16 cellular contexts compared by ENCODE assay signal in genomic region chr10:6044060-6044459, GRCh38. TPM values are rescaled to one million over a fixed set of nuclear protein-coding genes. Genes with fewer than 3 reads are reported as not detected.
DNase-seq lines count a peak whose midpoint lies in the region; ATAC-seq and TF ChIP-seq lines count a peak whose summit lies in the region.
"Had no signal": no experiment of that assay in that cellular context is flagged by ENCODE, and none has a peak within 500 bp of the region (broad histone marks: within the 10 kb centered on the region; RNA-seq: fewer than 3 reads in every experiment).

No MANE protein-coding gene starts in this region.

- H3K9me3 ChIP-seq in upper lobe of right lung: no peaks in the 10 kb centered on the region

- no peaks in the 10 kb centered on the region for H3K36me3 ChIP-seq in upper lobe of right lung

- H3K36me3 Mint-ChIP-seq in activated T-helper 2 cell treated with anti-CD3 and anti-CD28 coated beads, Interferon-gamma antibody, Interleukin-2, Interleukin-4, amounts not matched to agents 10 μg/mL and 5 μg/mL and 100 μg/mL, durations not matched to agents 14 hours and 24 hours and 36 hours (ENCODE audit: low read depth): peaks cover 98% of the 10 kb centered on the region
- peaks cover 3% of the 10 kb centered on the region for H3K36me3 Mint-ChIP-seq in natural killer cell

- H3K4me3 ChIP-seq in upper lobe of right lung: no peak overlapping the region
- H3K4me3 ChIP-seq: SK-N-MC had no signal

- TF ChIP-seq CTCF in natural killer cell (IDR thresholded peaks at IDR 0.05) (no peak), upper lobe of right lung (IDR thresholded peaks at IDR 0.05) (no peak)

- no peaks in the 10 kb centered on the region for H3K27me3 Mint-ChIP-seq in activated T-helper 2 cell treated with anti-CD3 and anti-CD28 coated beads, Interferon-gamma antibody, Interleukin-2, Interleukin-4, amounts not matched to agents 10 μg/mL and 5 μg/mL and 100 μg/mL, durations not matched to agents 14 hours and 24 hours and 36 hours (ENCODE audit: low read depth)
- H3K27me3 Mint-ChIP-seq in natural killer cell (ENCODE audit: low read depth in 2 of 2): peaks cover 11 to 25% of the 10 kb centered on the region in 2 donors

- no peaks in the 10 kb centered on the region for H3K27me3 ChIP-seq in upper lobe of right lung

- peak; percentile 1 to 3 for DNase-seq in activated CD4-positive, alpha-beta T cell treated with anti-CD3 and anti-CD28 coated beads, Interleukin-2, amount 50 U/mL, for 48 hours
- no peak for DNase-seq in activated CD4-positive, alpha-beta T cell treated with anti-CD3 and anti-CD28 coated beads for 1 hour
- peak; percentile 7 for DNase-seq in activated T-helper 2 cell treated with anti-CD3 and anti-CD28 coated beads, Interferon-gamma antibody, Interleukin-2, Interleukin-4, amounts not matched to agents 10 μg/mL and 5 μg/mL and 100 μg/mL, durations not matched to agents 14 hours and 24 hours and 36 hours (ENCODE audit: low spot score)
- no peak for DNase-seq in natural killer cell
- DNase-seq in cerebellar cortex (ENCODE audit: low spot score): no peak
- DNase-seq in upper lobe of right lung: no peak
- DNase-seq: EL, NCI-H1930, NCI-H510A treated with DMSO at 0.1 percent for 48 hours, PC-3 had no signal

- intact Hi-C loops in activated T-helper 2 cell treated with anti-CD3 and anti-CD28 coated beads, Interferon-gamma antibody, Interleukin-2, Interleukin-4, amounts not matched to agents 10 μg/mL and 5 μg/mL and 100 μg/mL, durations not matched to agents 14 hours and 24 hours and 36 hours (cut with micrococcal nuclease): loop anchor here (2.0 kb wide), 1 partner anchor 67 kb away; the partner anchor contains the start of gene IL15RA
- intact Hi-C loops in natural killer cell (cut with micrococcal nuclease) (no loop called here), upper lobe of right lung (cut with DNase I) (no loop called here)

- no peak overlapping the region for H3K27ac ChIP-seq in upper lobe of right lung
- H3K27ac ChIP-seq: SK-N-MC had no signal

- peaks cover 8% of the 10 kb centered on the region for H3K9me3 Mint-ChIP-seq in activated T-helper 2 cell treated with anti-CD3 and anti-CD28 coated beads, Interferon-gamma antibody, Interleukin-2, Interleukin-4, amounts not matched to agents 10 μg/mL and 5 μg/mL and 100 μg/mL, durations not matched to agents 14 hours and 24 hours and 36 hours
- H3K9me3 Mint-ChIP-seq in natural killer cell: no peaks in the 10 kb centered on the region

- H3K27ac Mint-ChIP-seq in activated T-helper 2 cell treated with anti-CD3 and anti-CD28 coated beads, Interferon-gamma antibody, Interleukin-2, Interleukin-4, amounts not matched to agents 10 μg/mL and 5 μg/mL and 100 μg/mL, durations not matched to agents 14 hours and 24 hours and 36 hours: peak overlapping the region; percentile 94
- H3K27ac Mint-ChIP-seq in natural killer cell: no peak overlapping the region
- H3K27ac Mint-ChIP-seq: progenitor cell of endocrine pancreas had no signal

- peak overlapping the region; percentile 69 for H3K4me3 Mint-ChIP-seq in activated T-helper 2 cell treated with anti-CD3 and anti-CD28 coated beads, Interferon-gamma antibody, Interleukin-2, Interleukin-4, amounts not matched to agents 10 μg/mL and 5 μg/mL and 100 μg/mL, durations not matched to agents 14 hours and 24 hours and 36 hours (ENCODE audit: low read depth)
- H3K4me3 Mint-ChIP-seq in natural killer cell: no peak overlapping the region

- H3K4me1 ChIP-seq in upper lobe of right lung: no peaks in the 10 kb centered on the region

- peak; percentile 30 for ATAC-seq in GM18861 (IDR thresholded peaks at IDR 0.05; ENCODE audit: unreplicated experiment)
- ATAC-seq in natural killer cell: peak in 2 of 3 donors; percentile 24 to 32
- ATAC-seq in HG02938 (IDR thresholded peaks at IDR 0.05; ENCODE audit: unreplicated experiment): no peak
- no peak for ATAC-seq in upper lobe of right lung
- ATAC-seq: PC-3 had no signal

- H3K4me1 Mint-ChIP-seq in activated T-helper 2 cell treated with anti-CD3 and anti-CD28 coated beads, Interferon-gamma antibody, Interleukin-2, Interleukin-4, amounts not matched to agents 10 μg/mL and 5 μg/mL and 100 μg/mL, durations not matched to agents 14 hours and 24 hours and 36 hours (ENCODE audit: low read depth): peaks cover 78% of the 10 kb centered on the region
- peaks cover 4 to 15% of the 10 kb centered on the region in 2 donors for H3K4me1 Mint-ChIP-seq in natural killer cell

RNA-seq across cellular contexts. Expression of gene IL2RA, which starts 18.1 kb away (rescaled TPM):
- 1,777 and 1,808 TPM in 2 replicates for total RNA-seq in activated T-helper 2 cell treated with anti-CD3 and anti-CD28 coated beads, Interferon-gamma antibody, Interleukin-2, Interleukin-4, amounts not matched to agents 10 μg/mL and 5 μg/mL and 100 μg/mL, durations not matched to agents 14 hours and 24 hours and 36 hours
- 10 to 100 TPM in 1 of 3 donors, 1 to 10 TPM in 2; 3.4 to 11.2 (median 3.7) TPM for total RNA-seq in natural killer cell
- total RNA-seq in upper lobe of right lung: 4.3 TPM
- total RNA-seq: A673, myocyte, PC-3, progenitor cell of endocrine pancreas had no signal

RNA-seq across cellular contexts. Expression of gene RBM17, which starts 44.8 kb away (rescaled TPM):
- 257 and 266 TPM in 2 replicates for total RNA-seq in activated T-helper 2 cell treated with anti-CD3 and anti-CD28 coated beads, Interferon-gamma antibody, Interleukin-2, Interleukin-4, amounts not matched to agents 10 μg/mL and 5 μg/mL and 100 μg/mL, durations not matched to agents 14 hours and 24 hours and 36 hours
- 100 to 1,000 TPM; 120 to 147 (median 147) TPM for total RNA-seq in natural killer cell
- total RNA-seq in upper lobe of right lung: 92.5 TPM

Comparison
In these comparisons a context has a peak if more than half of its experiments do, and no peak if none do; other contexts are left out.
1. DNase-seq: peak in activated CD4-positive, alpha-beta T cell treated with anti-CD3 and anti-CD28 coated beads, Interleukin-2, amount 50 U/mL, for 48 hours (2 of 2) and activated T-helper 2 cell treated with anti-CD3 and anti-CD28 coated beads, Interferon-gamma antibody, Interleukin-2, Interleukin-4, amounts not matched to agents 10 μg/mL and 5 μg/mL and 100 μg/mL, durations not matched to agents 14 hours and 24 hours and 36 hours (single experiment); none in activated CD4-positive, alpha-beta T cell treated with anti-CD3 and anti-CD28 coated beads for 1 hour (single experiment), natural killer cell (single experiment), cerebellar cortex (single experiment) and upper lobe of right lung (single experiment).
2. ATAC-seq: peak in GM18861 (single experiment) and natural killer cell (2 of 3); none in HG02938 (single experiment) and upper lobe of right lung (single experiment).
3. RNA of gene IL2RA, which starts 18.1 kb away (total RNA-seq): 1,777 to 1,808 TPM in activated T-helper 2 cell treated with anti-CD3 and anti-CD28 coated beads, Interferon-gamma antibody, Interleukin-2, Interleukin-4, amounts not matched to agents 10 μg/mL and 5 μg/mL and 100 μg/mL, durations not matched to agents 14 hours and 24 hours and 36 hours; 4.3 TPM in upper lobe of right lung (single experiment) and 3.4 to 11.2 TPM in natural killer cell; every median in the first group is over 100 times any median in the second.